Comparison of ENCODE assay signal across 25 cellular contexts in the genomic region with DNA sequence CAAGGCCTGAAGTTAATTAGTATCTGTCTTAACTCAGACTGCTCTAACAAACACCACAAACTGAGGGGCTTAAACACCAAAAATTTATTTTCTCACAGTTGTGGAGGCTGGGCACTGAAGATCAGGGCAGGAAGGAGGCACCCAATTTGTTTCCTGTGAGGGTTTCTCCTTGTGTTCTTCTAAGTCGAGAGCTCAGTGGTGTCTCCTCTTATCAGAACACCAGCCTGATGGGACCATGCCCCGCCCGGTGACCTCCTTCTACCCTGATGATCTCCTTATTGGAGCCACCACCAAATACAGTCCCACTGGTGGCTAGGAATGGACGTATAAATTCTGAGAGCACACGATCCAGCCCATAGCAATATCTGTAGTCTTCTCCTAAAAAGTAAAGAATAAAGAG. TPM values are rescaled to one million over a fixed set of nuclear protein-coding genes. Genes with fewer than 3 reads are reported as not detected.
A peak's percentile ranks its signal among the peaks of the same experiment; 100 is the strongest.
DNase-seq lines count a peak whose midpoint lies in the region; ATAC-seq and TF ChIP-seq lines count a peak whose summit lies in the region.
"Had no signal": no experiment of that assay in that cellular context is flagged by ENCODE, and none has a peak within 500 bp of the region (broad histone marks: within the 10 kb centered on the region; RNA-seq: fewer than 3 reads in every experiment).

No MANE protein-coding gene starts in this region.

- no peaks in the 10 kb centered on the region for H3K9me3 ChIP-seq in mucosa of descending colon
- H3K9me3 ChIP-seq: left lung, right lobe of liver had no signal

- H3K4me1 ChIP-seq in mucosa of descending colon (ENCODE audit: low read depth), result no peaks in the 10 kb centered on the region
- H3K4me1 ChIP-seq: left lung, parathyroid adenoma, right lobe of liver had no signal

- DNase-seq in activated naive CD4-positive, alpha-beta T cell treated with anti-CD3 and anti-CD28 coated beads, Interleukin-2, amount 50 U/mL, for 16 hours, result no peak
- DNase-seq in Kasumi-1 (lab: John Stamatoyannopoulos, UW) (peak; percentile 45 to 47), NCI-H510A treated with DMSO at 0.1 percent for 48 hours (lab: John Stamatoyannopoulos, UW) (no peak), mucosa of descending colon (no peak)
- peak; percentile 45 for DNase-seq in activated CD8-positive, alpha-beta memory T cell treated with anti-CD3 and anti-CD28 coated beads, Interleukin-2, amount 50 U/mL, for 48 hours
- no peak for DNase-seq in stimulated activated effector memory CD8-positive, alpha-beta T cell treated with anti-CD3 and anti-CD28 coated beads, Interleukin-12 subunit alpha, Interleukin-12 subunit beta, amount 100 ng/mL, for 72 hours (ENCODE audit: low spot score in 2 of 2)
- DNase-seq: activated CD4-positive, CD25-positive, alpha-beta regulatory T cell treated with anti-CD3 and anti-CD28 coated beads, Interleukin-2, amount 50 U/mL, for 72 hours; activated gamma-delta T cell; C1 segment of cervical spinal cord; hypothalamus; NCI-H1436 treated with DMSO at 0.1 percent for 48 hours; NCI-H2107; PC-3; right lobe of liver; stimulated activated CD4-positive, alpha-beta T cell treated with anti-CD3 and anti-CD28 coated beads, Interleukin-12 subunit alpha, Interleukin-12 subunit beta, amount 100 ng/mL, for 4 hours; stimulated activated CD4-positive, alpha-beta T cell treated with anti-CD3 and anti-CD28 coated beads, Interleukin-4, amount 100 ng/mL, for 24 hours; stimulated activated naive CD4-positive, alpha-beta T cell treated with Interleukin-2 at 50 U/mL for 16 hours had no signal

- peak overlapping the region; percentile 83 for H3K27ac Mint-ChIP-seq in activated naive CD4-positive, alpha-beta T cell treated with anti-CD3 and anti-CD28 coated beads, Interleukin-2, amount 50 U/mL, for 24 hours
- H3K27ac Mint-ChIP-seq in stimulated activated effector memory CD8-positive, alpha-beta T cell treated with anti-CD3 and anti-CD28 coated beads, Interleukin-12 subunit alpha, Interleukin-12 subunit beta, amount 100 ng/mL, for 72 hours, result peak overlapping the region; percentile 68
- H3K27ac Mint-ChIP-seq: dendritic cell treated with granulocyte-macrophage colony-stimulating factor and Interleukin-4, amounts not matched to agents 40 ng/mL and 50 ng/mL, for 4 days; nephron had no signal

- H3K9me3 Mint-ChIP-seq in activated naive CD4-positive, alpha-beta T cell treated with anti-CD3 and anti-CD28 coated beads, Interleukin-2, amount 50 U/mL, for 24 hours, result no peaks in the 10 kb centered on the region
- H3K9me3 Mint-ChIP-seq in stimulated activated effector memory CD8-positive, alpha-beta T cell treated with anti-CD3 and anti-CD28 coated beads, Interleukin-12 subunit alpha, Interleukin-12 subunit beta, amount 100 ng/mL, for 72 hours, result no peaks in the 10 kb centered on the region
- H3K9me3 Mint-ChIP-seq: dendritic cell treated with granulocyte-macrophage colony-stimulating factor and Interleukin-4, amounts not matched to agents 40 ng/mL and 50 ng/mL, for 4 days; nephron had no signal

- no peaks in the 10 kb centered on the region for H3K27me3 Mint-ChIP-seq in activated naive CD4-positive, alpha-beta T cell treated with anti-CD3 and anti-CD28 coated beads, Interleukin-2, amount 50 U/mL, for 24 hours

- H3K36me3 ChIP-seq in mucosa of descending colon (ENCODE audit: low read depth), result no peaks in the 10 kb centered on the region
- H3K36me3 ChIP-seq: cardiac muscle cell, left lung, right lobe of liver had no signal

- peak; percentile 21 for ATAC-seq in stimulated activated effector memory CD8-positive, alpha-beta T cell treated with anti-CD3 and anti-CD28 coated beads, Interleukin-12 subunit alpha, Interleukin-12 subunit beta, amount 100 ng/mL, for 72 hours
- ATAC-seq in GM18867 (IDR thresholded peaks at IDR 0.05; ENCODE audit: unreplicated experiment) (no peak), mucosa of descending colon (no peak)
- ATAC-seq: left lung, PC-3, right lobe of liver, Right ventricle myocardium inferior had no signal

- H3K4me1 Mint-ChIP-seq in activated naive CD4-positive, alpha-beta T cell treated with anti-CD3 and anti-CD28 coated beads, Interleukin-2, amount 50 U/mL, for 24 hours, result peaks cover 52% of the 10 kb centered on the region
- peaks cover 50% of the 10 kb centered on the region for H3K4me1 Mint-ChIP-seq in stimulated activated effector memory CD8-positive, alpha-beta T cell treated with anti-CD3 and anti-CD28 coated beads, Interleukin-12 subunit alpha, Interleukin-12 subunit beta, amount 100 ng/mL, for 72 hours

- no peaks in the 10 kb centered on the region for H3K36me3 Mint-ChIP-seq in activated naive CD4-positive, alpha-beta T cell treated with anti-CD3 and anti-CD28 coated beads, Interleukin-2, amount 50 U/mL, for 24 hours
- no peaks in the 10 kb centered on the region for H3K36me3 Mint-ChIP-seq in stimulated activated effector memory CD8-positive, alpha-beta T cell treated with anti-CD3 and anti-CD28 coated beads, Interleukin-12 subunit alpha, Interleukin-12 subunit beta, amount 100 ng/mL, for 72 hours

- H3K4me3 ChIP-seq in mucosa of descending colon, result no peak overlapping the region
- H3K4me3 ChIP-seq: cardiac muscle cell, left lung, right lobe of liver had no signal

- peak overlapping the region; percentile 57 for H3K4me3 Mint-ChIP-seq in activated naive CD4-positive, alpha-beta T cell treated with anti-CD3 and anti-CD28 coated beads, Interleukin-2, amount 50 U/mL, for 24 hours
- H3K4me3 Mint-ChIP-seq in stimulated activated effector memory CD8-positive, alpha-beta T cell treated with anti-CD3 and anti-CD28 coated beads, Interleukin-12 subunit alpha, Interleukin-12 subunit beta, amount 100 ng/mL, for 72 hours, result no peak overlapping the region
- H3K4me3 Mint-ChIP-seq: dendritic cell treated with granulocyte-macrophage colony-stimulating factor and Interleukin-4, amounts not matched to agents 40 ng/mL and 50 ng/mL, for 4 days; nephron had no signal

- TF ChIP-seq CTCF in mucosa of descending colon (IDR thresholded peaks at IDR 0.05), result no peak

- intact Hi-C loops in mucosa of descending colon (cut with DNase I, micrococcal nuclease), result no loop called here

RNA-seq across cellular contexts. Expression of a gene that starts 20.5 kb away (rescaled TPM):
- total RNA-seq in mucosa of descending colon, result 10 to 100 TPM; 13.9 to 22.3 (median 19.0) TPM

Comparison
In these comparisons a context has a peak if more than half of its experiments do, and no peak if none do; other contexts are left out.
1. DNase-seq: peak in Kasumi-1 (2 of 2) and activated CD8-positive, alpha-beta memory T cell treated with anti-CD3 and anti-CD28 coated beads, Interleukin-2, amount 50 U/mL, for 48 hours (single experiment); none in activated naive CD4-positive, alpha-beta T cell treated with anti-CD3 and anti-CD28 coated beads, Interleukin-2, amount 50 U/mL, for 16 hours (single experiment), stimulated activated effector memory CD8-positive, alpha-beta T cell treated with anti-CD3 and anti-CD28 coated beads, Interleukin-12 subunit alpha, Interleukin-12 subunit beta, amount 100 ng/mL, for 72 hours (0 of 2), NCI-H510A treated with DMSO at 0.1 percent for 48 hours (single experiment) and mucosa of descending colon (0 of 3).